Comparison of ENCODE assay signal across 12 cellular contexts in genomic region chr12:110104188-110104969, GRCh38. TPM values are rescaled to one million over a fixed set of nuclear protein-coding genes. Genes with fewer than 3 reads are reported as not detected.
DNase-seq lines count a peak whose midpoint lies in the region; ATAC-seq and TF ChIP-seq lines count a peak whose summit lies in the region.
"Had no signal": no experiment of that assay in that cellular context is flagged by ENCODE, and none has a peak within 500 bp of the region (broad histone marks: within the 10 kb centered on the region; RNA-seq: fewer than 3 reads in every experiment).

No MANE protein-coding gene starts in this region.

- H3K27me3 ChIP-seq in mucosa of rectum (ENCODE audit: control insufficient read depth in 2 of 2, insufficient read depth in 2 of 2, low read length in 2 of 2) (no peaks in the 10 kb centered on the region), testis (no peaks in the 10 kb centered on the region)
- H3K27me3 ChIP-seq: colonic mucosa, neutrophil had no signal

- WGBS in testis, 2 donors, result 53% methylated on average over 12 of the region's 12 CpGs

- TF ChIP-seq CTCF in coronary artery (IDR thresholded peaks at IDR 0.05) (no peak), testis (IDR thresholded peaks at IDR 0.05) (no peak)

- no peaks in the 10 kb centered on the region for H3K27me3 Mint-ChIP-seq in activated naive CD8-positive, alpha-beta T cell treated with anti-CD3 and anti-CD28 coated beads for 36 hours

- H3K27ac ChIP-seq in coronary artery, result peak overlapping the region; percentile 59 to 77
- peak overlapping the region; percentile 35 to 51 for H3K27ac ChIP-seq in mucosa of rectum (ENCODE audit: low read depth in 2 of 2, low read length in 2 of 2)
- H3K27ac ChIP-seq in testis, result peak overlapping the region in 1 of 2 donors; percentile 69
- H3K27ac ChIP-seq: colonic mucosa, neutrophil had no signal

- H3K27ac Mint-ChIP-seq in activated naive CD8-positive, alpha-beta T cell treated with anti-CD3 and anti-CD28 coated beads for 36 hours, result no peak overlapping the region
- H3K27ac Mint-ChIP-seq: activated naive CD4-positive, alpha-beta T cell treated with anti-CD3 and anti-CD28 coated beads, Interleukin-2, amount 50 U/mL, for 24 hours had no signal

- H3K36me3 Mint-ChIP-seq in activated naive CD8-positive, alpha-beta T cell treated with anti-CD3 and anti-CD28 coated beads for 36 hours, result no peaks in the 10 kb centered on the region
- H3K36me3 Mint-ChIP-seq: activated naive CD4-positive, alpha-beta T cell treated with anti-CD3 and anti-CD28 coated beads, Interleukin-2, amount 50 U/mL, for 24 hours had no signal

- no peaks in the 10 kb centered on the region for H3K9me3 Mint-ChIP-seq in activated naive CD8-positive, alpha-beta T cell treated with anti-CD3 and anti-CD28 coated beads for 36 hours
- H3K9me3 Mint-ChIP-seq: activated naive CD4-positive, alpha-beta T cell treated with anti-CD3 and anti-CD28 coated beads, Interleukin-2, amount 50 U/mL, for 24 hours had no signal

- H3K4me3 ChIP-seq in coronary artery (peak overlapping the region; percentile 22), mucosa of rectum (ENCODE audit: low read length in 2 of 2) (no peak overlapping the region), testis (peak overlapping the region in 1 of 2 donors; percentile 11)
- H3K4me3 ChIP-seq: colonic mucosa had no signal

- peaks cover 13% of the 10 kb centered on the region for H3K4me1 Mint-ChIP-seq in activated naive CD8-positive, alpha-beta T cell treated with anti-CD3 and anti-CD28 coated beads for 36 hours

- H3K4me3 Mint-ChIP-seq in activated naive CD8-positive, alpha-beta T cell treated with anti-CD3 and anti-CD28 coated beads for 36 hours, result no peak overlapping the region
- H3K4me3 Mint-ChIP-seq: activated naive CD4-positive, alpha-beta T cell treated with anti-CD3 and anti-CD28 coated beads, Interleukin-2, amount 50 U/mL, for 24 hours had no signal

- H3K36me3 ChIP-seq in mucosa of rectum (ENCODE audit: control insufficient read depth in 2 of 2, insufficient read depth in 2 of 2, low read length in 2 of 2) (no peaks in the 10 kb centered on the region), testis (ENCODE audit: low read depth, missing control alignments) (no peaks in the 10 kb centered on the region)
- H3K36me3 ChIP-seq: colonic mucosa, neutrophil had no signal

- intact Hi-C loops in testis (cut with DNase I; ENCODE audit: low total_unique reads), result loop anchor here (10.0 kb wide), 2 partner anchors 120 to 330 kb away; no protein-coding TSS in a partner anchor

- no peaks in the 10 kb centered on the region for H3K9me3 ChIP-seq in mucosa of rectum (ENCODE audit: control insufficient read depth in 2 of 2, low read length in 2 of 2)
- H3K9me3 ChIP-seq in testis, result no peaks in the 10 kb centered on the region
- H3K9me3 ChIP-seq: colonic mucosa, neutrophil had no signal

- no peak for ATAC-seq in GM19452 (IDR thresholded peaks at IDR 0.05; ENCODE audit: unreplicated experiment)

- DNase-seq in NOMO-1 (lab: John Stamatoyannopoulos, UW; ENCODE audit: unreplicated experiment in 2 of 2) (peak; percentile 40 to 65), coronary artery (ENCODE audit: low spot score) (no peak), testis (peak; percentile 79), GM19238 (ENCODE audit: insufficient read length, low spot score) (no peak)
- no peak for DNase-seq in activated naive CD8-positive, alpha-beta T cell treated with anti-CD3 and anti-CD28 coated beads for 36 hours
- DNase-seq: colonic mucosa, COR-L47, T-helper 9 cell had no signal

- no peak overlapping the region for H3K9ac ChIP-seq in mucosa of rectum (ENCODE audit: low read depth in 1 of 2, low read length in 2 of 2)

- peaks cover 0 to 5% of the 10 kb centered on the region in 2 donors for H3K4me1 ChIP-seq in mucosa of rectum (ENCODE audit: control insufficient read depth in 2 of 2, insufficient read depth in 2 of 2, low read length in 2 of 2)
- peaks cover 11% of the 10 kb centered on the region for H3K4me1 ChIP-seq in testis
- H3K4me1 ChIP-seq: colonic mucosa had no signal

- TF ChIP-seq POLR2A in testis (IDR thresholded peaks at IDR 0.05), result no peak

RNA-seq across cellular contexts. Expression of gene IFT81, which starts 19.8 kb away (rescaled TPM):
- 10 to 100 TPM; 26.7 to 43.4 TPM for total RNA-seq in testis
- polyA plus RNA-seq in testis (ENCODE audit: insufficient read depth, low read depth, low replicate concordance), result 20.1 TPM
- 1 to 10 TPM; 3.1 to 3.4 TPM for total RNA-seq in activated naive CD8-positive, alpha-beta T cell treated with anti-CD3 and anti-CD28 coated beads for 36 hours

RNA-seq across cellular contexts. Expression of gene C12orf76, which starts 56.1 kb away (rescaled TPM):
- total RNA-seq in testis, result 10 to 100 TPM; 28.3 to 32.8 TPM
- 28.7 TPM for polyA plus RNA-seq in testis (ENCODE audit: insufficient read depth, low read depth, low replicate concordance)
- 1 to 10 TPM; 6.6 to 7.3 TPM for total RNA-seq in activated naive CD8-positive, alpha-beta T cell treated with anti-CD3 and anti-CD28 coated beads for 36 hours

Comparison
In these comparisons a context has a peak if more than half of its experiments do, and no peak if none do; other contexts are left out.
1. DNase-seq: peak in NOMO-1 (2 of 2) and testis (single experiment); none in coronary artery (single experiment), activated naive CD8-positive, alpha-beta T cell treated with anti-CD3 and anti-CD28 coated beads for 36 hours (single experiment) and GM19238 (single experiment).
2. RNA of gene IFT81, which starts 19.8 kb away (total RNA-seq): 26.7 to 43.4 TPM in testis; 3.1 to 3.4 TPM in activated naive CD8-positive, alpha-beta T cell treated with anti-CD3 and anti-CD28 coated beads for 36 hours; every median in the first group is over 4 times any median in the second.